24 cellular contexts compared by ENCODE assay signal in the genomic region with DNA sequence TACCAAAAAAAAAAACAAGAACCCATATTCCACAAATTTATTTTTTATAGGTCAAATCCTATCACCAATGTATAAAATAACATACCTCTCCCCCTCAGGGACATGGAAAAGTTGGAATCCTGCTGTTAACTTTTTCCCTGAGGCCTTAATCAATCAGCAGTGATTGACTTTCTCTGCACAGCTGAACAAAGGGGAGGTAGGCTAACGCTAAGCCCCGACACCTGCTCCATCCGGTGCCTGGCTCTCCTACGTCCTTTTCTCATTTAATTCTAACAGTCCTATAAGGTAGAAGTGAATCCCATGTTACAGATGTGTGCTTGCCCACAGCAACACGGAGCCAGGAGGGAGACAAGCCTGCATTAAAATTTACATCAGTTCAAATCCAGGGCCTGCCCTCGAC. TPM values are rescaled to one million over a fixed set of nuclear protein-coding genes. Genes with fewer than 3 reads are reported as not detected.
DNase-seq lines count a peak whose midpoint lies in the region; TF ChIP-seq lines count a peak whose summit lies in the region.
"Had no signal": no experiment of that assay in that cellular context is flagged by ENCODE, and none has a peak within 500 bp of the region (broad histone marks: within the 10 kb centered on the region; RNA-seq: fewer than 3 reads in every experiment).

No MANE protein-coding gene starts in this region.

- DNase-seq in NCI-H1417 (lab: John Stamatoyannopoulos, UW) (peak in 2 of 3 experiments; percentile 24 to 50), NCI-H1417 treated with DMSO at 0.1 percent for 48 hours (lab: John Stamatoyannopoulos, UW) (no peak), GM23248 (no peak), glutamatergic neuron (no peak), suprapubic skin (ENCODE audit: low spot score in 2 of 2) (no peak), KG1 (lab: John Stamatoyannopoulos, UW) (no peak), anterior cingulate cortex (lab: John Stamatoyannopoulos, UW) (no peak)
- DNase-seq: activated CD4-positive, alpha-beta memory T cell treated with anti-CD3 and anti-CD28 coated beads, Interleukin-2, amount 10 ng/mL, durations not matched to agents 7 days and 5 days; activated CD4-positive, CD25-positive, alpha-beta regulatory T cell; activated naive CD4-positive, alpha-beta T cell treated with Interleukin-2 at 50 U/mL for 16 hours; KBM-7; kidney glomerular epithelial cell; NCI-H1048; NCI-H2107; NCI-H446 treated with DMSO at 0.1 percent for 48 hours; RPMI8226; spleen; stimulated activated CD4-positive, alpha-beta T cell treated with anti-CD3 and anti-CD28 coated beads, Interleukin-4, amount 100 ng/mL, for 1 hour; stimulated activated naive CD4-positive, alpha-beta T cell; tibial artery had no signal

- H3K4me2 ChIP-seq in GM23248 (ENCODE audit: unreplicated experiment) (no peak overlapping the region), OCI-LY1 (ENCODE audit: low read length) (peak overlapping the region; percentile 75)

- H3K4me1 Mint-ChIP-seq in glutamatergic neuron (ENCODE audit: low read depth, unreplicated experiment), result peaks cover 15% of the 10 kb centered on the region

- H3K9me2 ChIP-seq in GM23248 (ENCODE audit: insufficient read depth) (no peaks in the 10 kb centered on the region), OCI-LY1 (ENCODE audit: low read depth, low read length) (no peaks in the 10 kb centered on the region)

- H3K27ac ChIP-seq in GM23248 (no peak overlapping the region), OCI-LY1 (ENCODE audit: low read depth, low read length, poor library complexity, severe bottlenecking) (no peak overlapping the region), suprapubic skin (no peak overlapping the region)
- H3K27ac ChIP-seq: 22Rv1, SK-N-MC, spleen, tibial artery had no signal

- H3K9me3 ChIP-seq in GM23248 (ENCODE audit: low read depth) (no peaks in the 10 kb centered on the region), OCI-LY1 (ENCODE audit: low read length) (0 out of 2 replicates have a peak, but pooled peaks cover 4% of the 10 kb centered on the region), suprapubic skin (no peaks in the 10 kb centered on the region)
- H3K9me3 ChIP-seq: spleen, tibial artery had no signal

- H3K4me1 ChIP-seq in GM23248 (ENCODE audit: insufficient read depth) (0 out of 2 replicates have a peak, but pooled peaks cover 5% of the 10 kb centered on the region), OCI-LY1 (ENCODE audit: insufficient read depth, low read length, severe bottlenecking) (peaks cover 64% of the 10 kb centered on the region), suprapubic skin (peaks cover 15% of the 10 kb centered on the region)

- peaks cover 2% of the 10 kb centered on the region for H3K9me3 Mint-ChIP-seq in glutamatergic neuron (ENCODE audit: unreplicated experiment)
- H3K9me3 Mint-ChIP-seq: activated CD4-positive, alpha-beta memory T cell treated with anti-CD3 and anti-CD28 coated beads, Interleukin-2, amount 10 ng/mL, durations not matched to agents 7 days and 5 days had no signal

- H4K20me1 ChIP-seq in GM23248 (ENCODE audit: insufficient read depth) (no peaks in the 10 kb centered on the region), OCI-LY1 (ENCODE audit: insufficient read depth, low read length) (no peaks in the 10 kb centered on the region)

- H3K27me3 ChIP-seq in GM23248 (replicated peaks; ENCODE audit: insufficient read depth), result no peaks in the 10 kb centered on the region
- H3K27me3 ChIP-seq in OCI-LY1 (ENCODE audit: insufficient read depth, low read length), result no peaks in the 10 kb centered on the region
- no peaks in the 10 kb centered on the region for H3K27me3 ChIP-seq in suprapubic skin
- H3K27me3 ChIP-seq: spleen had no signal

- no peak for TF ChIP-seq EP300 in suprapubic skin (IDR thresholded peaks at IDR 0.05)

- H3K79me2 ChIP-seq in GM23248 (ENCODE audit: insufficient read depth), result peaks cover 9% of the 10 kb centered on the region; the same call in 1 of the 2 replicates
- H3K79me2 ChIP-seq in OCI-LY1 (ENCODE audit: insufficient read depth, low read length), result peaks cover 39% of the 10 kb centered on the region

- H2AFZ ChIP-seq in GM23248 (peak overlapping the region; percentile 93), OCI-LY1 (ENCODE audit: low read length) (no peak overlapping the region)

- H3K36me3 ChIP-seq in GM23248 (ENCODE audit: low read depth), result no peaks in the 10 kb centered on the region
- H3K36me3 ChIP-seq in OCI-LY1 (ENCODE audit: insufficient read depth, low read length), result peaks cover 58% of the 10 kb centered on the region
- H3K36me3 ChIP-seq in suprapubic skin, result no peaks in the 10 kb centered on the region
- H3K36me3 ChIP-seq: tibial artery had no signal

- 72 to 77% methylated on average over 6 of the region's 6 CpGs for WGBS in GM23248 (ENCODE audit: low coverage in 1 of 2, low lambda C conversion rate in 2 of 2, missing lambda C conversion rate in 2 of 2), 2 experiments
- 83% methylated on average over 6 of the region's 6 CpGs for WGBS in suprapubic skin

- peaks cover 2% of the 10 kb centered on the region for H3K27me3 Mint-ChIP-seq in glutamatergic neuron (ENCODE audit: unreplicated experiment)
- H3K27me3 Mint-ChIP-seq: activated CD4-positive, alpha-beta memory T cell treated with anti-CD3 and anti-CD28 coated beads, Interleukin-2, amount 10 ng/mL, durations not matched to agents 7 days and 5 days; dendritic cell treated with granulocyte-macrophage colony-stimulating factor and Interleukin-4, amounts not matched to agents 40 ng/mL and 50 ng/mL, for 4 days had no signal

- no peaks in the 10 kb centered on the region for H3K36me3 Mint-ChIP-seq in glutamatergic neuron (ENCODE audit: unreplicated experiment)

- H3K4me3 Mint-ChIP-seq in glutamatergic neuron (ENCODE audit: unreplicated experiment), result no peak overlapping the region
- H3K4me3 Mint-ChIP-seq: dendritic cell treated with granulocyte-macrophage colony-stimulating factor and Interleukin-4, amounts not matched to agents 40 ng/mL and 50 ng/mL, for 4 days had no signal

- peak overlapping the region; percentile 39 for H3K27ac Mint-ChIP-seq in glutamatergic neuron (ENCODE audit: unreplicated experiment)
- H3K27ac Mint-ChIP-seq: activated CD4-positive, alpha-beta memory T cell treated with anti-CD3 and anti-CD28 coated beads, Interleukin-2, amount 10 ng/mL, durations not matched to agents 7 days and 5 days; dendritic cell treated with granulocyte-macrophage colony-stimulating factor and Interleukin-4, amounts not matched to agents 40 ng/mL and 50 ng/mL, for 4 days had no signal

- H3F3A ChIP-seq in GM23248 (ENCODE audit: insufficient read depth) (no peaks in the 10 kb centered on the region), OCI-LY1 (ENCODE audit: insufficient read depth, low read length) (no peaks in the 10 kb centered on the region)

- H3K4me3 ChIP-seq in GM23248 (no peak overlapping the region), OCI-LY1 (ENCODE audit: low read depth, low read length, poor library complexity, severe bottlenecking) (peak overlapping the region; percentile 76), suprapubic skin (no peak overlapping the region)
- H3K4me3 ChIP-seq: spleen, tibial artery had no signal

- H3K9ac ChIP-seq in GM23248 (no peak overlapping the region), OCI-LY1 (ENCODE audit: low read length) (no peak overlapping the region)

- TF ChIP-seq CTCF in OCI-LY1 (IDR thresholded peaks at IDR 0.05; ENCODE audit: low read length) (no peak), glutamatergic neuron (IDR thresholded peaks at IDR 0.05; ENCODE audit: partially characterized antibody, unreplicated experiment) (no peak), suprapubic skin (IDR thresholded peaks at IDR 0.05) (no peak)

- TF ChIP-seq POLR2A in suprapubic skin (IDR thresholded peaks at IDR 0.05), result no peak

- in situ Hi-C loops in GM23248 (cut with MboI), result no loop called here

RNA-seq across cellular contexts. Expression of gene CENPU, which starts 2.8 kb away (rescaled TPM):
- 8.5 and 13.4 TPM in 2 replicates for total RNA-seq in GM23248 (2014; rRNA removed; shearing (Covaris generic))
- 13.5 and 15.7 TPM in 2 replicates for polyA plus RNA-seq in GM23248 (2016; fragmentation: Nextera tagmentation; extraction: Ambion mirVana)
- 18.0 TPM for total RNA-seq in glutamatergic neuron (ENCODE audit: unreplicated experiment)
- total RNA-seq in suprapubic skin, result 10 to 100 TPM in 2 of 4 donors, 1 to 10 TPM in 2; 5.4 to 29.8 (median 9.4) TPM

Comparison
In these comparisons a context has a peak if more than half of its experiments do, and no peak if none do; other contexts are left out.
1. DNase-seq: peak in NCI-H1417 (2 of 3); none in NCI-H1417 treated with DMSO at 0.1 percent for 48 hours (single experiment), GM23248 (single experiment), glutamatergic neuron (single experiment), suprapubic skin (0 of 2), KG1 (single experiment) and anterior cingulate cortex (0 of 58).